In the genomic region with DNA sequence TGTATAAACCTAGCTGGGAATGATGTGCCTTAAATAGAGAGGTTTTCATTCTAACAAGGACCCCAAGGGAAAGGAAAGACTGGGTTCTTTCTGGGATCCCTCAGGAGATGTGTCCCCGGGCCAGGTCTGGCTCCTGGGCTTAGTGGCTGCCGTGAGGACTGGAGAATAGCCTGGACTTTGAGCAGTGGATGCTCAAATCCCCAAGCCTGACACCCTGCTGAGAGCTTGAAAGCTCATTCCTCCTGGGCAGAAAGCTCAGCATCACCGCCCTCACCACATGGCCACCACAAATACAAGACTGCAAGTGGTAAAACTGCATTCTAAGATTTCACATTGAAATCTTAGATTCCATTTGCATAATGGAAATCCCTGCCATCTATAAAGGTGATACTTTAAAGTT, we compare ENCODE assay signal across 26 cellular contexts.
A peak's percentile ranks its signal among the peaks of the same experiment; 100 is the strongest.
DNase-seq lines count a peak whose midpoint lies in the region; ATAC-seq and TF ChIP-seq lines count a peak whose summit lies in the region.
"Had no signal": no experiment of that assay in that cellular context is flagged by ENCODE, and none has a peak within 500 bp of the region (broad histone marks: within the 10 kb centered on the region; RNA-seq: fewer than 3 reads in every experiment).

No MANE protein-coding gene starts in this region.

- peaks cover 3% of the 10 kb centered on the region for H3K27me3 Mint-ChIP-seq in activated CD4-positive, alpha-beta T cell treated with anti-CD3 and anti-CD28 coated beads for 36 hours
- H3K27me3 Mint-ChIP-seq in activated T-helper 2 cell treated with anti-CD3 and anti-CD28 coated beads, Interferon-gamma antibody, Interleukin-2, Interleukin-4, amounts not matched to agents 10 μg/mL and 5 μg/mL and 100 μg/mL, durations not matched to agents 14 hours and 24 hours and 36 hours (ENCODE audit: low read depth) = no peaks in the 10 kb centered on the region
- peaks cover 1 to 10% of the 10 kb centered on the region in 2 donors for H3K27me3 Mint-ChIP-seq in CD4-positive, alpha-beta memory T cell
- H3K27me3 Mint-ChIP-seq: progenitor cell of endocrine pancreas had no signal

- H3K36me3 ChIP-seq in HEK293 (ENCODE audit: control insufficient read depth in 2 of 2, insufficient read depth in 1 of 2, low read length in 2 of 2) = no peaks in the 10 kb centered on the region
- no peaks in the 10 kb centered on the region for H3K36me3 ChIP-seq in CD4-positive, alpha-beta memory T cell (ENCODE audit: insufficient read depth, low read length)
- H3K36me3 ChIP-seq: cardiac muscle cell, neutrophil, right lobe of liver, suprapubic skin had no signal

- no peak overlapping the region for H3K27ac Mint-ChIP-seq in activated CD4-positive, alpha-beta T cell treated with anti-CD3 and anti-CD28 coated beads for 36 hours
- peak overlapping the region; percentile 59 for H3K27ac Mint-ChIP-seq in activated T-helper 2 cell treated with anti-CD3 and anti-CD28 coated beads, Interferon-gamma antibody, Interleukin-2, Interleukin-4, amounts not matched to agents 10 μg/mL and 5 μg/mL and 100 μg/mL, durations not matched to agents 14 hours and 24 hours and 36 hours
- H3K27ac Mint-ChIP-seq in CD4-positive, alpha-beta memory T cell = no peak overlapping the region
- H3K27ac Mint-ChIP-seq: activated T-cell treated with anti-CD3 and anti-CD28 coated beads, Interleukin-2, amount 50 U/mL, for 24 hours; memory B cell; progenitor cell of endocrine pancreas; stimulated activated effector memory CD8-positive, alpha-beta T cell treated with anti-CD3 and anti-CD28 coated beads, Interleukin-12 subunit alpha, Interleukin-12 subunit beta, amount 100 ng/mL, for 72 hours had no signal

- H3K4me3 ChIP-seq in HEK293 (ENCODE audit: low read depth, low read length) = no peak overlapping the region
- no peak overlapping the region for H3K4me3 ChIP-seq in CD4-positive, alpha-beta memory T cell (ENCODE audit: low read length in 2 of 2)
- H3K4me3 ChIP-seq: cardiac muscle cell, right lobe of liver, suprapubic skin had no signal

- CTCF ChIA-PET in activated CD4-positive, alpha-beta T cell treated with anti-CD3 and anti-CD28 coated beads for 36 hours (lab: Charles Lee) = interaction anchor here (0.6 to 1.9 kb wide), 2 partner anchors 9 to 11 kb away, joined by 3 to 9 read pairs; no protein-coding TSS in a partner anchor
- CTCF ChIA-PET in HEK293 (lab: Yijun Ruan, JAX) = interaction anchor here (0.8 to 4.1 kb wide), 2 partner anchors 8 to 61 kb away, joined by 4 to 20 read pairs; no protein-coding TSS in a partner anchor
- CTCF ChIA-PET in CD4-positive, alpha-beta memory T cell (lab: Charles Lee; ENCODE audit: partially characterized antibody) = interaction anchor here (0.7 kb wide), 2 partner anchors 9 kb away, joined by 3 to 4 read pairs; no protein-coding TSS in a partner anchor

- H3K4me1 Mint-ChIP-seq in activated CD4-positive, alpha-beta T cell treated with anti-CD3 and anti-CD28 coated beads for 36 hours = peaks cover 38% of the 10 kb centered on the region
- H3K4me1 Mint-ChIP-seq in activated T-helper 2 cell treated with anti-CD3 and anti-CD28 coated beads, Interferon-gamma antibody, Interleukin-2, Interleukin-4, amounts not matched to agents 10 μg/mL and 5 μg/mL and 100 μg/mL, durations not matched to agents 14 hours and 24 hours and 36 hours (ENCODE audit: low read depth) = peaks cover 35% of the 10 kb centered on the region
- H3K4me1 Mint-ChIP-seq in CD4-positive, alpha-beta memory T cell = no peaks in the 10 kb centered on the region
- H3K4me1 Mint-ChIP-seq: memory B cell had no signal

- no peaks in the 10 kb centered on the region for H3K36me3 Mint-ChIP-seq in activated CD4-positive, alpha-beta T cell treated with anti-CD3 and anti-CD28 coated beads for 36 hours (ENCODE audit: low read depth)
- H3K36me3 Mint-ChIP-seq in activated T-helper 2 cell treated with anti-CD3 and anti-CD28 coated beads, Interferon-gamma antibody, Interleukin-2, Interleukin-4, amounts not matched to agents 10 μg/mL and 5 μg/mL and 100 μg/mL, durations not matched to agents 14 hours and 24 hours and 36 hours (ENCODE audit: low read depth) = no peaks in the 10 kb centered on the region
- H3K36me3 Mint-ChIP-seq in CD4-positive, alpha-beta memory T cell = no peaks in the 10 kb centered on the region
- H3K36me3 Mint-ChIP-seq: memory B cell; stimulated activated effector memory CD8-positive, alpha-beta T cell treated with anti-CD3 and anti-CD28 coated beads, Interleukin-12 subunit alpha, Interleukin-12 subunit beta, amount 100 ng/mL, for 72 hours had no signal

- no peak for ATAC-seq in activated CD4-positive, alpha-beta T cell treated with anti-CD3 and anti-CD28 coated beads for 36 hours
- no peak for ATAC-seq in left lobe of liver
- ATAC-seq: right lobe of liver; SK-N-SH treated with all-trans-retinoic acid at 6 μM for 48 hours; stimulated activated effector memory CD8-positive, alpha-beta T cell treated with anti-CD3 and anti-CD28 coated beads, Interleukin-12 subunit alpha, Interleukin-12 subunit beta, amount 100 ng/mL, for 72 hours had no signal

- H3K9me3 ChIP-seq in HEK293 (ENCODE audit: control insufficient read depth, insufficient read depth, low read depth, low read length) = no peaks in the 10 kb centered on the region
- H3K9me3 ChIP-seq in CD4-positive, alpha-beta memory T cell (ENCODE audit: control insufficient read depth in 1 of 2, low read length in 2 of 2) = no peaks in the 10 kb centered on the region
- H3K9me3 ChIP-seq: neutrophil, right lobe of liver, suprapubic skin had no signal

- H3K4me1 ChIP-seq in HEK293 (ENCODE audit: control insufficient read depth, insufficient read depth, low read length) = no peaks in the 10 kb centered on the region
- no peaks in the 10 kb centered on the region for H3K4me1 ChIP-seq in CD4-positive, alpha-beta memory T cell (ENCODE audit: insufficient read depth, low read length)
- H3K4me1 ChIP-seq: right lobe of liver had no signal

- no peak overlapping the region for H3K27ac ChIP-seq in HEK293 (ENCODE audit: extremely low read depth, low read depth, low read length)
- H3K27ac ChIP-seq in CD4-positive, alpha-beta memory T cell (ENCODE audit: low read depth, low read length) = no peak overlapping the region
- H3K27ac ChIP-seq: 22Rv1, C4-2B, cardiac muscle cell, HL-60, neutrophil, right lobe of liver, suprapubic skin had no signal

- no peak for TF ChIP-seq CTCF in HEK293 (tag by site-specific recombination; IDR thresholded peaks at IDR 0.05)

- intact Hi-C loops in activated CD4-positive, alpha-beta T cell treated with anti-CD3 and anti-CD28 coated beads for 36 hours (cut with DNase I, micrococcal nuclease) = no loop called here
- intact Hi-C loops in activated T-helper 2 cell treated with anti-CD3 and anti-CD28 coated beads, Interferon-gamma antibody, Interleukin-2, Interleukin-4, amounts not matched to agents 10 μg/mL and 5 μg/mL and 100 μg/mL, durations not matched to agents 14 hours and 24 hours and 36 hours (cut with micrococcal nuclease) = no loop called here
- intact Hi-C loops in CD4-positive, alpha-beta memory T cell (cut with micrococcal nuclease) = no loop called here

- no peak overlapping the region for H3K4me3 Mint-ChIP-seq in activated CD4-positive, alpha-beta T cell treated with anti-CD3 and anti-CD28 coated beads for 36 hours
- no peak overlapping the region for H3K4me3 Mint-ChIP-seq in activated T-helper 2 cell treated with anti-CD3 and anti-CD28 coated beads, Interferon-gamma antibody, Interleukin-2, Interleukin-4, amounts not matched to agents 10 μg/mL and 5 μg/mL and 100 μg/mL, durations not matched to agents 14 hours and 24 hours and 36 hours (ENCODE audit: low read depth)
- H3K4me3 Mint-ChIP-seq in CD4-positive, alpha-beta memory T cell = no peak overlapping the region
- H3K4me3 Mint-ChIP-seq: activated T-cell treated with anti-CD3 and anti-CD28 coated beads, Interleukin-2, amount 50 U/mL, for 24 hours; memory B cell; stimulated activated effector memory CD8-positive, alpha-beta T cell treated with anti-CD3 and anti-CD28 coated beads, Interleukin-12 subunit alpha, Interleukin-12 subunit beta, amount 100 ng/mL, for 72 hours had no signal

- no peaks in the 10 kb centered on the region for H3K27me3 ChIP-seq in CD4-positive, alpha-beta memory T cell (ENCODE audit: insufficient read depth, low read length)
- H3K27me3 ChIP-seq: cardiac muscle cell, neutrophil, right lobe of liver, suprapubic skin had no signal

- H3K9me3 Mint-ChIP-seq in activated CD4-positive, alpha-beta T cell treated with anti-CD3 and anti-CD28 coated beads for 36 hours (ENCODE audit: low read depth) = no peaks in the 10 kb centered on the region
- H3K9me3 Mint-ChIP-seq in activated T-helper 2 cell treated with anti-CD3 and anti-CD28 coated beads, Interferon-gamma antibody, Interleukin-2, Interleukin-4, amounts not matched to agents 10 μg/mL and 5 μg/mL and 100 μg/mL, durations not matched to agents 14 hours and 24 hours and 36 hours = no peaks in the 10 kb centered on the region
- H3K9me3 Mint-ChIP-seq in CD4-positive, alpha-beta memory T cell = peaks cover 0 to 2% (median 0%) of the 10 kb centered on the region in 8 donors
- H3K9me3 Mint-ChIP-seq: memory B cell; stimulated activated effector memory CD8-positive, alpha-beta T cell treated with anti-CD3 and anti-CD28 coated beads, Interleukin-12 subunit alpha, Interleukin-12 subunit beta, amount 100 ng/mL, for 72 hours had no signal

- peak; percentile 45 for DNase-seq in activated CD4-positive, alpha-beta T cell treated with anti-CD3 and anti-CD28 coated beads for 36 hours
- DNase-seq in activated CD4-positive, alpha-beta T cell treated with anti-CD3 and anti-CD28 coated beads, Interleukin-2, amount 50 U/mL, for 4 hours = no peak
- no peak for DNase-seq in activated T-helper 2 cell treated with anti-CD3 and anti-CD28 coated beads, Interferon-gamma antibody, Interleukin-2, Interleukin-4, amounts not matched to agents 10 μg/mL and 5 μg/mL and 100 μg/mL, durations not matched to agents 14 hours and 24 hours and 36 hours (ENCODE audit: low spot score)
- peak; percentile 6 for DNase-seq in left lobe of liver (ENCODE audit: low spot score)
- no peak for DNase-seq in NCI-H1694 (lab: John Stamatoyannopoulos, UW)
- DNase-seq in CD4-positive, alpha-beta memory T cell = no peak
- DNase-seq in SW 1271 (lab: John Stamatoyannopoulos, UW) = no peak
- DNase-seq: activated naive CD4-positive, alpha-beta T cell treated with anti-CD3 and anti-CD28 coated beads, Interleukin-2, amount 50 U/mL, for 16 hours; activated T-cell treated with anti-CD3 and anti-CD28 coated beads, Interleukin-2, amount 50 U/mL, for 24 hours; NCI-H1417; NCI-H2171; NCI-H524; right lobe of liver; stimulated activated CD4-positive, alpha-beta T cell treated with anti-CD3 and anti-CD28 coated beads, Interleukin-4, amount 100 ng/mL, for 1 hour; T-helper 2 cell had no signal

- POLR2A ChIA-PET in activated CD4-positive, alpha-beta T cell treated with anti-CD3 and anti-CD28 coated beads for 36 hours (lab: Charles Lee) = no interaction called here
- POLR2A ChIA-PET in HEK293 (lab: Yijun Ruan, JAX) = no interaction called here
- POLR2A ChIA-PET in CD4-positive, alpha-beta memory T cell (lab: Charles Lee; ENCODE audit: partially characterized antibody) = no interaction called here

TF ChIP-seq in HEK293, 187 proteins besides CTCF, POLR2A, EP300 and RAD21 (continues in another document):
- no peak for TF ChIP-seq ZNF777 (tag by site-specific recombination; IDR thresholded peaks at IDR 0.05; ENCODE audit: borderline replicate concordance)

Comparison
In these comparisons a context has a peak if more than half of its experiments do, and no peak if none do; other contexts are left out.
1. DNase-seq: peak in activated CD4-positive, alpha-beta T cell treated with anti-CD3 and anti-CD28 coated beads for 36 hours (single experiment) and left lobe of liver (single experiment); none in activated CD4-positive, alpha-beta T cell treated with anti-CD3 and anti-CD28 coated beads, Interleukin-2, amount 50 U/mL, for 4 hours (0 of 2), activated T-helper 2 cell treated with anti-CD3 and anti-CD28 coated beads, Interferon-gamma antibody, Interleukin-2, Interleukin-4, amounts not matched to agents 10 μg/mL and 5 μg/mL and 100 μg/mL, durations not matched to agents 14 hours and 24 hours and 36 hours (single experiment), NCI-H1694 (single experiment), CD4-positive, alpha-beta memory T cell (0 of 5) and SW 1271 (0 of 2).